18 cellular contexts compared by ENCODE assay signal in the genomic region with DNA sequence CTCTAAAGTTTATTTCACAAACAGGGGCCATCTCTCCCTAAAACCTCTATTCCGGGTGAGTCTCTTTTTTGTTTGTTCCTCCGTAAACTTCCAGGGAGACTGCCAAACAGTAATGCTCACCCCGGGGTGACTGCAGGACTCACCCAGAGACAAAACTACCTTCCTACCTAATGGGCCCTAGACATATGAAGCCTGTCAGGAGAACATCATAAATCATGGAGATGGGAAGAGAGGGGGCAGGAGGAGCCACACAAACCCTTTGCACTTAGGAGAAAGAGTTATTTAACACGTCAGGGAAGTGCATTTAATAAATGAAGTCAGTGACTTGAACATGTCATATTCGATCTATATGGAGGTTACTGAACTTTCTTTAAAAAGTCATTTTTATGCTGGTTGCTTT.
"Had no signal": no experiment of that assay in that cellular context is flagged by ENCODE, and none has a peak within 500 bp of the region (broad histone marks: within the 10 kb centered on the region; RNA-seq: fewer than 3 reads in every experiment).

No MANE protein-coding gene starts in this region.

- H3K27me3 Mint-ChIP-seq: activated naive CD8-positive, alpha-beta T cell treated with anti-CD3 and anti-CD28 coated beads, Interleukin-2, amount 10 ng/mL, durations not matched to agents 7 days and 5 days; central memory CD8-positive, alpha-beta T cell; stimulated activated naive CD8-positive, alpha-beta T cell treated with anti-CD3 and anti-CD28 coated beads, Interleukin-15, Interleukin-2, amounts not matched to agents 100 ng/mL and 50 ng/mL, for 24 hours had no signal

- H3K27ac ChIP-seq: brain microvascular endothelial cell, foreskin keratinocyte, lower lobe of right lung, right atrium auricular region, upper lobe of right lung had no signal

- ATAC-seq: activated CD4-positive, CD25-positive, alpha-beta regulatory T cell treated with anti-CD3 and anti-CD28 coated beads, Interleukin-2, amount 50 U/mL, for 24 hours; foreskin keratinocyte; lower lobe of right lung; upper lobe of right lung had no signal

- H3K27me3 ChIP-seq: brain microvascular endothelial cell, foreskin keratinocyte, right atrium auricular region, upper lobe of right lung had no signal

- H3K9me3 ChIP-seq: lower lobe of right lung, upper lobe of right lung had no signal

- H3K36me3 ChIP-seq: brain microvascular endothelial cell, lower lobe of right lung, right atrium auricular region, upper lobe of right lung had no signal

- H3K9me3 Mint-ChIP-seq: activated naive CD8-positive, alpha-beta T cell treated with anti-CD3 and anti-CD28 coated beads, Interleukin-2, amount 10 ng/mL, durations not matched to agents 7 days and 5 days; central memory CD8-positive, alpha-beta T cell; immature natural killer cell; stimulated activated naive CD8-positive, alpha-beta T cell treated with anti-CD3 and anti-CD28 coated beads, Interleukin-15, Interleukin-2, amounts not matched to agents 100 ng/mL and 50 ng/mL, for 24 hours had no signal

- H3K4me3 Mint-ChIP-seq: activated naive CD8-positive, alpha-beta T cell treated with anti-CD3 and anti-CD28 coated beads, Interleukin-2, amount 10 ng/mL, durations not matched to agents 7 days and 5 days; central memory CD8-positive, alpha-beta T cell; immature natural killer cell; stimulated activated naive CD8-positive, alpha-beta T cell treated with anti-CD3 and anti-CD28 coated beads, Interleukin-15, Interleukin-2, amounts not matched to agents 100 ng/mL and 50 ng/mL, for 24 hours had no signal

- DNase-seq: activated CD4-positive, alpha-beta T cell treated with anti-CD3 and anti-CD28 coated beads, Interleukin-2, amount 50 U/mL, for 1 hour; activated naive CD4-positive, alpha-beta T cell; activated naive CD8-positive, alpha-beta T cell treated with anti-CD3 and anti-CD28 coated beads, Interleukin-2, amount 10 ng/mL, durations not matched to agents 7 days and 5 days; activated T-cell treated with anti-CD3 and anti-CD28 coated beads for 4 hours; anterior cingulate cortex; brain microvascular endothelial cell; cortex of kidney; effector memory CD4-positive, alpha-beta T cell; foreskin keratinocyte; immature natural killer cell; lower lobe of right lung; midbrain; SW 1271; upper lobe of right lung had no signal

- H3K4me1 Mint-ChIP-seq: immature natural killer cell had no signal

- H3K4me1 ChIP-seq: foreskin keratinocyte, upper lobe of right lung had no signal

- H3K36me3 Mint-ChIP-seq: activated naive CD8-positive, alpha-beta T cell treated with anti-CD3 and anti-CD28 coated beads, Interleukin-2, amount 10 ng/mL, durations not matched to agents 7 days and 5 days; immature natural killer cell had no signal

- H3K4me3 ChIP-seq: lower lobe of right lung, right atrium auricular region, upper lobe of right lung had no signal

- H3K27ac Mint-ChIP-seq: activated naive CD8-positive, alpha-beta T cell treated with anti-CD3 and anti-CD28 coated beads, Interleukin-2, amount 10 ng/mL, durations not matched to agents 7 days and 5 days; immature natural killer cell; stimulated activated naive CD8-positive, alpha-beta T cell treated with anti-CD3 and anti-CD28 coated beads, Interleukin-15, Interleukin-2, amounts not matched to agents 100 ng/mL and 50 ng/mL, for 24 hours had no signal
